In the genomic region with DNA sequence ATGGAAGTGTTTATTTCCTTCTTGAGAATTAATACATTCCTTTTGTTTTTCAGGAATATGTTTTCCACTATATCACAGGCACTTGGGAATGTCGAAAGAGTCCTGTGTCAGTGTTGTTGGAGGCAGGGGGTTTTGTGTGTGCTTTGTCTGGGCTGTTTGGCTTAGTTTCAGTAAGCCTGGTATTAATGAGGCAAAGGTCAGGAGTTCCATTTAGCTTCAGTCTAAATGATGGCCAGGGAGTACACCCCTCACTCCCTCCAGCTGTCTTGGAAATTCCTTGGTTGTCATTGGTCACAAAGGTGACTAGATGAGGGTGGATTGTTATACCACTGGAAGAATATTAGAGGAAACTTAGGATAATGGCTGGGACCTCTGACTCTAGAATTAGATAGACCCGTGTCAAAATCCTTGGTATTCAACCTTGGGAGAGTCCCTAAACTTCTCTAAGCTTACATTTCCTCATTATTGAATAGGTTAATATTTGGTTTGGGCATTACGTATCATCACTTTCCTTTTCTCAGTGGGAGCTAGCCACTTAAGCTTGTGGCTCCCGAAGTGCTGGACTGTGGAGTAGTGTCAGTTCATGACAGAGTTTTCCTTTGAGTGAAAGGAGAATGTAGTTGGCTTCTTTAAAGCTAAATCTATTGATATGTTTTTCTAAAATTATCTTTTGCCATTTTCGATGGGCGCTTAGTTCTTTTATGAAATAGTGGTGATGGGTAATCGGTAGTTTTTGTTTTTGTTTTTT, we compare ENCODE assay signal across 10 cellular contexts. TPM values are rescaled to one million over a fixed set of nuclear protein-coding genes. Genes with fewer than 3 reads are reported as not detected.
DNase-seq lines count a peak whose midpoint lies in the region; ATAC-seq and TF ChIP-seq lines count a peak whose summit lies in the region.
"Had no signal": no experiment of that assay in that cellular context is flagged by ENCODE, and none has a peak within 500 bp of the region (broad histone marks: within the 10 kb centered on the region; RNA-seq: fewer than 3 reads in every experiment).

No MANE protein-coding gene starts in this region.

- H3K4me1 ChIP-seq in right cardiac atrium (ENCODE audit: control insufficient read depth, insufficient read depth, low read length), result peaks cover 6% of the 10 kb centered on the region

- ATAC-seq in right cardiac atrium (peak; percentile 36 to 58), sciatic nerve (peak; percentile 52), GM21360 (IDR thresholded peaks at IDR 0.05; ENCODE audit: unreplicated experiment) (no peak)

- no peak for TF ChIP-seq CTCF in GM10266 (IDR thresholded peaks at IDR 0.05; ENCODE audit: control insufficient read depth, insufficient read depth, low read depth, missing control alignments)

- intact Hi-C loops in right cardiac atrium (cut with DNase I) (loop anchor here in 2 of 4 donors (10.0 kb wide), 2 partner anchors 49 to 89 kb away; no protein-coding TSS in a partner anchor), sciatic nerve (cut with DNase I) (no loop called here)

- H3K9me3 ChIP-seq in right cardiac atrium (ENCODE audit: control insufficient read depth, low read length), result no peaks in the 10 kb centered on the region

- H3K27me3 ChIP-seq in right cardiac atrium (ENCODE audit: control insufficient read depth, insufficient read depth), result no peaks in the 10 kb centered on the region

- H3K4me3 ChIP-seq in right cardiac atrium (ENCODE audit: low read length), result peak overlapping the region; percentile 3

- peak overlapping the region; percentile 92 for H3K27ac ChIP-seq in right cardiac atrium (ENCODE audit: low read length)

- DNase-seq in EH (ENCODE audit: low read depth) (peak; percentile 72), astrocyte of the hippocampus (ENCODE audit: low read depth, low spot score) (peak; percentile 39), right cardiac atrium (no peak), sciatic nerve (ENCODE audit: low spot score) (no peak), NCI-H1417 treated with DMSO at 0.1 percent for 48 hours (lab: John Stamatoyannopoulos, UW) (no peak), GM10266 (ENCODE audit: extremely low spot score) (no peak), KG1 (lab: John Stamatoyannopoulos, UW) (no peak)
- DNase-seq: NCI-H2171; stimulated activated CD4-positive, alpha-beta T cell treated with anti-CD3 and anti-CD28 coated beads, Interleukin-4, amount 100 ng/mL, for 4 hours had no signal

- 30% methylated on average over 7 of the region's 7 CpGs for WGBS in right cardiac atrium

RNA-seq across cellular contexts. Expression of gene FRS2, which starts 5.2 kb away (rescaled TPM):
- total RNA-seq in right cardiac atrium (10 to 100 TPM; 26.2 to 38.6 (median 29.7) TPM), sciatic nerve (58.0 TPM)
- 6.2 TPM for polyA plus RNA-seq in right cardiac atrium

Comparison
In these comparisons a context has a peak if more than half of its experiments do, and no peak if none do; other contexts are left out.
1. DNase-seq: peak in EH (single experiment) and astrocyte of the hippocampus (single experiment); none in right cardiac atrium (0 of 3), sciatic nerve (single experiment), NCI-H1417 treated with DMSO at 0.1 percent for 48 hours (single experiment), GM10266 (single experiment) and KG1 (single experiment).